8 cellular contexts compared by ENCODE assay signal in genomic region chr7:7181519-7182155, GRCh38. TPM values are rescaled to one million over a fixed set of nuclear protein-coding genes. Genes with fewer than 3 reads are reported as not detected.
DNase-seq lines count a peak whose midpoint lies in the region; ATAC-seq, FAIRE-seq and TF ChIP-seq lines count a peak whose summit lies in the region.

No MANE protein-coding gene starts in this region.

- H3K23ac ChIP-seq in neuronal stem cell (ENCODE audit: low read depth, low read length, poor library complexity), result no peak overlapping the region

- no peak overlapping the region for H2BK12ac ChIP-seq in neuronal stem cell (ENCODE audit: low read length)

- H3K4me1 ChIP-seq in CD4-positive, CD25-positive, alpha-beta regulatory T cell (ENCODE audit: control insufficient read depth, insufficient read depth, low read length, poor library complexity, severe bottlenecking), result peaks cover 30% of the 10 kb centered on the region
- H3K4me1 ChIP-seq in NT2/D1 (ENCODE audit: insufficient read depth, insufficient read length), result no peaks in the 10 kb centered on the region
- peaks cover 5 to 7% of the 10 kb centered on the region in 2 donors for H3K4me1 ChIP-seq in neuronal stem cell (ENCODE audit: control insufficient read depth in 2 of 2, insufficient read depth in 1 of 2, low read depth in 1 of 2, low read length in 2 of 2)

- peak overlapping the region; percentile 96 for H3K4me3 ChIP-seq in CD4-positive, CD25-positive, alpha-beta regulatory T cell (ENCODE audit: low read depth, low read length)
- peak overlapping the region; percentile 77 for H3K4me3 ChIP-seq in NT2/D1 (ENCODE audit: insufficient read length, low read depth)
- H3K4me3 ChIP-seq in foreskin fibroblast (ENCODE audit: low read depth in 1 of 2, low read length in 2 of 2), result peak overlapping the region; percentile 68 to 86
- peak overlapping the region; percentile 79 to 90 for H3K4me3 ChIP-seq in neuronal stem cell (ENCODE audit: low read length in 2 of 2)

- H2BK5ac ChIP-seq in neuronal stem cell (ENCODE audit: low read length), result no peak overlapping the region

- no CpG with 5 or more reads among the region's 12 CpGs for WGBS in neuronal stem cell (ENCODE audit: extremely low coverage in 2 of 2, insufficient read length in 2 of 2, insufficient replicate concordance in 1 of 2), 2 donors

- FAIRE-seq in D721Med (lab: Jason Lieb, UNC), result no peak

- H3K14ac ChIP-seq in neuronal stem cell (ENCODE audit: low read length), result no peak overlapping the region

- H3K27ac Mint-ChIP-seq in CD4-positive, CD25-positive, alpha-beta regulatory T cell, result peak overlapping the region; percentile 96 to 100 (median 98)
- peak overlapping the region; percentile 99 for H3K27ac Mint-ChIP-seq in activated T-helper 1 cell treated with anti-CD3 and anti-CD28 coated beads, Interleukin-12 subunit alpha, Interleukin-12 subunit beta, Interleukin-2, Interleukin-4 antibody, amounts not matched to agents 30 ng/mL and 10 ng/mL and 1 ng/mL, durations not matched to agents 14 hours and 24 hours and 36 hours

- H2BK120ac ChIP-seq in neuronal stem cell (ENCODE audit: low read depth, low read length), result no peak overlapping the region

- DNase-seq in CD4-positive, CD25-positive, alpha-beta regulatory T cell, result peak in 2 of 3 donors; percentile 55 to 86
- DNase-seq in NT2/D1 (ENCODE audit: low read depth, low spot score), result peak; percentile 55
- DNase-seq in activated T-helper 1 cell treated with anti-CD3 and anti-CD28 coated beads, Interleukin-12 subunit alpha, Interleukin-12 subunit beta, Interleukin-2, Interleukin-4 antibody, amounts not matched to agents 30 ng/mL and 10 ng/mL and 1 ng/mL, durations not matched to agents 14 hours and 24 hours and 36 hours (ENCODE audit: low spot score), result peak; percentile 40
- peak in 1 of 2 donors; percentile 64 for DNase-seq in foreskin fibroblast
- DNase-seq in neuronal stem cell (ENCODE audit: low spot score), result peak; percentile 24
- DNase-seq in D721Med (ENCODE audit: insufficient read length, low spot score), result no peak

- intact Hi-C loops in activated T-helper 1 cell treated with anti-CD3 and anti-CD28 coated beads, Interleukin-12 subunit alpha, Interleukin-12 subunit beta, Interleukin-2, Interleukin-4 antibody, amounts not matched to agents 30 ng/mL and 10 ng/mL and 1 ng/mL, durations not matched to agents 14 hours and 24 hours and 36 hours (cut with micrococcal nuclease), result loop anchor here (1.0 to 5.0 kb wide), 14 partner anchors 12 to 946 kb away; partner anchors contain the start of genes GLCCI1, MIOS, UMAD1 and ZNF12

- H3K4ac ChIP-seq in neuronal stem cell (ENCODE audit: low read length), result no peak overlapping the region

- H3K4me2 ChIP-seq in neuronal stem cell (ENCODE audit: insufficient read depth, low read length, poor library complexity, severe bottlenecking), result peak overlapping the region; percentile 59

- H4K91ac ChIP-seq in neuronal stem cell (ENCODE audit: low read depth, low read length, poor library complexity), result no peak overlapping the region

- H2BK15ac ChIP-seq in neuronal stem cell (ENCODE audit: low read length), result no peak overlapping the region

- peaks cover 5 to 16% (median 14%) of the 10 kb centered on the region in 4 donors for H3K4me1 Mint-ChIP-seq in CD4-positive, CD25-positive, alpha-beta regulatory T cell
- H3K4me1 Mint-ChIP-seq in activated T-helper 1 cell treated with anti-CD3 and anti-CD28 coated beads, Interleukin-12 subunit alpha, Interleukin-12 subunit beta, Interleukin-2, Interleukin-4 antibody, amounts not matched to agents 30 ng/mL and 10 ng/mL and 1 ng/mL, durations not matched to agents 14 hours and 24 hours and 36 hours (ENCODE audit: low read depth), result peaks cover 13% of the 10 kb centered on the region

- H3K9me3 Mint-ChIP-seq in CD4-positive, CD25-positive, alpha-beta regulatory T cell, result peaks cover 0 to 5% (median 0%) of the 10 kb centered on the region in 7 donors
- H3K9me3 Mint-ChIP-seq in activated T-helper 1 cell treated with anti-CD3 and anti-CD28 coated beads, Interleukin-12 subunit alpha, Interleukin-12 subunit beta, Interleukin-2, Interleukin-4 antibody, amounts not matched to agents 30 ng/mL and 10 ng/mL and 1 ng/mL, durations not matched to agents 14 hours and 24 hours and 36 hours, result no peaks in the 10 kb centered on the region

- no peaks in the 10 kb centered on the region for H3K36me3 ChIP-seq in CD4-positive, CD25-positive, alpha-beta regulatory T cell (ENCODE audit: control insufficient read depth, insufficient read depth, low read length)
- peaks cover 16% of the 10 kb centered on the region for H3K36me3 ChIP-seq in NT2/D1 (ENCODE audit: insufficient read depth, insufficient read length, low read length)
- peaks cover 0 to 6% of the 10 kb centered on the region in 2 donors for H3K36me3 ChIP-seq in neuronal stem cell (replicated peaks in 1 of 2; ENCODE audit: control insufficient read depth in 2 of 2, insufficient read depth in 2 of 2, low read length in 2 of 2)

- H3K79me1 ChIP-seq in neuronal stem cell (ENCODE audit: low read depth, low read length), result peaks cover 2% of the 10 kb centered on the region

- H3K27me3 ChIP-seq in CD4-positive, CD25-positive, alpha-beta regulatory T cell (ENCODE audit: control insufficient read depth, insufficient read depth, low read length), result no peaks in the 10 kb centered on the region
- H3K27me3 ChIP-seq in NT2/D1 (ENCODE audit: insufficient read depth, insufficient read length), result no peaks in the 10 kb centered on the region
- H3K27me3 ChIP-seq in neuronal stem cell (ENCODE audit: control insufficient read depth in 3 of 3, insufficient read depth in 3 of 3, low read depth in 1 of 3, low read length in 3 of 3), result no peaks in the 10 kb centered on the region

- no peaks in the 10 kb centered on the region for H3K36me3 Mint-ChIP-seq in CD4-positive, CD25-positive, alpha-beta regulatory T cell
- peaks cover 8% of the 10 kb centered on the region for H3K36me3 Mint-ChIP-seq in activated T-helper 1 cell treated with anti-CD3 and anti-CD28 coated beads, Interleukin-12 subunit alpha, Interleukin-12 subunit beta, Interleukin-2, Interleukin-4 antibody, amounts not matched to agents 30 ng/mL and 10 ng/mL and 1 ng/mL, durations not matched to agents 14 hours and 24 hours and 36 hours (ENCODE audit: low read depth)

- H3K9me3 ChIP-seq in CD4-positive, CD25-positive, alpha-beta regulatory T cell (ENCODE audit: control insufficient read depth in 2 of 2, low read length in 2 of 2), result no peaks in the 10 kb centered on the region
- H3K9me3 ChIP-seq in NT2/D1 (ENCODE audit: insufficient read depth, low read length) (no peaks in the 10 kb centered on the region), neuronal stem cell (replicated peaks in 1 of 2; ENCODE audit: control insufficient read depth in 2 of 2, insufficient read depth in 1 of 2, low read depth in 1 of 2, low read length in 2 of 2) (no peaks in the 10 kb centered on the region)

- ATAC-seq in CD4-positive, CD25-positive, alpha-beta regulatory T cell (ENCODE audit: low read depth in 2 of 2), result peak; percentile 33 to 39
- peak; percentile 40 for ATAC-seq in GM19324 (IDR thresholded peaks at IDR 0.05; ENCODE audit: low FRiP score, unreplicated experiment)
- peak; percentile 41 for ATAC-seq in HG03432 (IDR thresholded peaks at IDR 0.05; ENCODE audit: unreplicated experiment)

- peak overlapping the region; percentile 92 to 96 (median 94) for H3K4me3 Mint-ChIP-seq in CD4-positive, CD25-positive, alpha-beta regulatory T cell
- H3K4me3 Mint-ChIP-seq in activated T-helper 1 cell treated with anti-CD3 and anti-CD28 coated beads, Interleukin-12 subunit alpha, Interleukin-12 subunit beta, Interleukin-2, Interleukin-4 antibody, amounts not matched to agents 30 ng/mL and 10 ng/mL and 1 ng/mL, durations not matched to agents 14 hours and 24 hours and 36 hours, result peak overlapping the region; percentile 94

- no peak overlapping the region for H4K8ac ChIP-seq in neuronal stem cell (ENCODE audit: low read depth, low read length)

- TF ChIP-seq CTCF in foreskin fibroblast (IDR thresholded peaks at IDR 0.05; ENCODE audit: low read depth, low read length) (no peak), D721Med (IDR thresholded peaks at IDR 0.05; ENCODE audit: insufficient read depth, missing control alignments) (no peak)

- H3K27me3 Mint-ChIP-seq in CD4-positive, CD25-positive, alpha-beta regulatory T cell, result peaks cover 6% of the 10 kb centered on the region
- H3K27me3 Mint-ChIP-seq in activated T-helper 1 cell treated with anti-CD3 and anti-CD28 coated beads, Interleukin-12 subunit alpha, Interleukin-12 subunit beta, Interleukin-2, Interleukin-4 antibody, amounts not matched to agents 30 ng/mL and 10 ng/mL and 1 ng/mL, durations not matched to agents 14 hours and 24 hours and 36 hours (ENCODE audit: insufficient read depth), result no peaks in the 10 kb centered on the region

- H3K18ac ChIP-seq in neuronal stem cell (ENCODE audit: low read length), result no peak overlapping the region

- H2AK5ac ChIP-seq in neuronal stem cell (ENCODE audit: low read depth, low read length), result no peak overlapping the region

- peak overlapping the region; percentile 85 for H2AFZ ChIP-seq in neuronal stem cell (ENCODE audit: low read length)

- peak overlapping the region; percentile 96 for H3K27ac ChIP-seq in CD4-positive, CD25-positive, alpha-beta regulatory T cell (ENCODE audit: insufficient read depth, low read length, poor library complexity, severe bottlenecking)
- peak overlapping the region; percentile 76 for H3K27ac ChIP-seq in neuronal stem cell (replicated peaks; ENCODE audit: low read length)

- H3K9ac ChIP-seq in NT2/D1 (ENCODE audit: insufficient read length, low read depth) (peak overlapping the region; percentile 83), neuronal stem cell (ENCODE audit: low read depth, low read length, poor library complexity) (no peak overlapping the region)

RNA-seq across cellular contexts. Expression of gene C1GALT1, which starts 0.7 kb away (rescaled TPM):
- total RNA-seq in CD4-positive, CD25-positive, alpha-beta regulatory T cell, result 36.8 TPM
- 10 to 100 TPM; 31.5 to 35.8 (median 33.9) TPM for polyA plus RNA-seq in CD4-positive, CD25-positive, alpha-beta regulatory T cell
- 35.8 and 41.4 TPM in 2 replicates for total RNA-seq in activated T-helper 1 cell treated with anti-CD3 and anti-CD28 coated beads, Interleukin-12 subunit alpha, Interleukin-12 subunit beta, Interleukin-2, Interleukin-4 antibody, amounts not matched to agents 30 ng/mL and 10 ng/mL and 1 ng/mL, durations not matched to agents 14 hours and 24 hours and 36 hours
- 19.7 TPM for polyA plus RNA-seq in neuronal stem cell (2013, experiment 1 of 2)
- polyA plus RNA-seq in neuronal stem cell (2013, experiment 2 of 2), result 19.2 TPM
